16 cellular contexts compared by ENCODE assay signal in genomic region chr12:128266559-128267245, GRCh38. TPM values are rescaled to one million over a fixed set of nuclear protein-coding genes. Genes with fewer than 3 reads are reported as not detected.
DNase-seq lines count a peak whose midpoint lies in the region; ATAC-seq, FAIRE-seq and TF ChIP-seq lines count a peak whose summit lies in the region.
"Had no signal": no experiment of that assay in that cellular context is flagged by ENCODE, and none has a peak within 500 bp of the region (broad histone marks: within the 10 kb centered on the region; RNA-seq: fewer than 3 reads in every experiment).

TMEM132C (plus strand) TSS chr12:128267170; CDS start chr12:128267403, 233 bp downstream.

- TF ChIP-seq EP300 in GM12878 (IDR thresholded peaks at IDR 0.05; ENCODE audit: borderline replicate concordance in 1 of 2, control insufficient read depth in 1 of 2, low read depth in 2 of 2, low read length in 2 of 2) = no peak

- in situ Hi-C loops in GM12878 (cut with MboI) = no loop called here

- peaks cover 0 to 5% (median 0%) of the 10 kb centered on the region in 3 donors for H3K36me3 Mint-ChIP-seq in naive thymus-derived CD8-positive, alpha-beta T cell
- H3K36me3 Mint-ChIP-seq: activated naive CD8-positive, alpha-beta T cell treated with anti-CD3 and anti-CD28 coated beads, Interleukin-2, amount 10 ng/mL, durations not matched to agents 7 days and 5 days had no signal

- H3K9ac ChIP-seq in GM12878 (ENCODE audit: control insufficient read depth, insufficient read depth, low read length) = no peak within 1 kb of the TSS
- H3K9ac ChIP-seq in iPS-20b (ENCODE audit: low read depth, low read length) = no peak within 1 kb of the TSS

- CTCF ChIA-PET in GM12878 (lab: Yijun Ruan, JAX) = no interaction called here

- no peaks in the 10 kb centered on the region for H3K36me3 ChIP-seq in GM12878 (ENCODE audit: control insufficient read depth in 2 of 2, insufficient read depth in 2 of 2, low read length in 1 of 2)
- H3K36me3 ChIP-seq in iPS-20b (ENCODE audit: insufficient read depth, low read depth, low read length) = no peaks in the 10 kb centered on the region

- H3K27ac ChIP-seq in GM12878 (ENCODE audit: control insufficient read depth, insufficient read depth) (no peak within 1 kb of the TSS), iPS-20b (ENCODE audit: low read length) (no peak within 1 kb of the TSS)

- TF ChIP-seq RAD21 in GM12878 (IDR thresholded peaks at IDR 0.05; ENCODE audit: insufficient read depth, low read depth, low read length) = no peak

- SMC1A ChIA-PET in GM12878 (lab: Charles Lee; ENCODE audit: uncharacterized antibody, unreplicated experiment) = no interaction called here

- peaks cover 0 to 29% (median 3%) of the 10 kb centered on the region in 9 donors for H3K9me3 Mint-ChIP-seq in naive thymus-derived CD8-positive, alpha-beta T cell
- H3K9me3 Mint-ChIP-seq: activated naive CD8-positive, alpha-beta T cell treated with anti-CD3 and anti-CD28 coated beads, Interleukin-2, amount 10 ng/mL, durations not matched to agents 7 days and 5 days had no signal

- no peak for ATAC-seq in GM12878
- no peak for ATAC-seq in naive thymus-derived CD8-positive, alpha-beta T cell
- no peak for ATAC-seq in HG03565 (IDR thresholded peaks at IDR 0.05; ENCODE audit: unreplicated experiment)
- ATAC-seq: stimulated activated naive CD8-positive, alpha-beta T cell treated with anti-CD3 and anti-CD28 coated beads, Interleukin-15, Interleukin-2, amounts not matched to agents 100 U/mL and 50 U/mL, for 24 hours had no signal

- no peak within 1 kb of the TSS for H2AFZ ChIP-seq in GM12878 (ENCODE audit: control insufficient read depth, low read depth, low read length)

- WGBS in GM12878 (ENCODE audit: insufficient coverage, insufficient replicate concordance, low lambda C conversion rate, missing lambda C conversion rate) = 40% methylated on average over 36 of the region's 73 CpGs

- H3K27ac Mint-ChIP-seq in naive thymus-derived CD8-positive, alpha-beta T cell = no peak within 1 kb of the TSS
- H3K27ac Mint-ChIP-seq: activated naive CD8-positive, alpha-beta T cell treated with anti-CD3 and anti-CD28 coated beads, Interleukin-2, amount 10 ng/mL, durations not matched to agents 7 days and 5 days; T-helper 2 cell treated with Interferon-gamma antibody and Interleukin-4, amounts not matched to agents 5 μg/mL and 100 μg/mL, for 36 hours had no signal

- H3K4me3 Mint-ChIP-seq in naive thymus-derived CD8-positive, alpha-beta T cell = peak within 1 kb of the TSS in 4 of 10 donors; percentile 22 to 31 (median 27)
- H3K4me3 Mint-ChIP-seq: activated naive CD8-positive, alpha-beta T cell treated with anti-CD3 and anti-CD28 coated beads, Interleukin-2, amount 10 ng/mL, durations not matched to agents 7 days and 5 days; T-helper 2 cell treated with Interferon-gamma antibody and Interleukin-4, amounts not matched to agents 5 μg/mL and 100 μg/mL, for 36 hours had no signal

- RAD21 ChIA-PET in GM12878 (lab: Charles Lee; ENCODE audit: unreplicated experiment) = no interaction called here

- H3K79me2 ChIP-seq in GM12878 (ENCODE audit: control insufficient read depth, insufficient read depth, low read length) = no peaks in the 10 kb centered on the region

- H3K9me3 ChIP-seq in GM12878 (replicated peaks; ENCODE audit: control insufficient read depth, insufficient read depth, low read length) (no peaks in the 10 kb centered on the region), iPS-20b (ENCODE audit: insufficient read depth, low read depth, low read length) (no peaks in the 10 kb centered on the region; the same call in 1 of the 2 replicates)

- no peak for TF ChIP-seq CTCF in GM12878 (IDR thresholded peaks at IDR 0.05 in 2 of 3, conservative IDR thresholded peaks at IDR 0.05 in 1 of 3; ENCODE audit: control insufficient read depth in 2 of 3, extremely low read depth in 1 of 3, insufficient read depth in 1 of 3, low read depth in 3 of 3, low read length in 3 of 3)

- FAIRE-seq in GM12878 (lab: Jason Lieb, UNC) = no peak

- H3K27me3 ChIP-seq in GM12878 (replicated peaks in 1 of 2; ENCODE audit: control insufficient read depth in 2 of 2, insufficient read depth in 2 of 2, low read length in 1 of 2) (no peaks in the 10 kb centered on the region; a peak in 2 of 4 replicates), iPS-20b (ENCODE audit: insufficient read depth, low read length) (peaks cover 82% of the 10 kb centered on the region)

- intact Hi-C loops in GM12878 (cut with micrococcal nuclease; ENCODE audit: unreplicated experiment) = no loop called here

- peaks cover 0 to 6% (median 0%) of the 10 kb centered on the region in 4 donors for H3K4me1 Mint-ChIP-seq in naive thymus-derived CD8-positive, alpha-beta T cell
- H3K4me1 Mint-ChIP-seq: activated naive CD8-positive, alpha-beta T cell treated with anti-CD3 and anti-CD28 coated beads, Interleukin-2, amount 10 ng/mL, durations not matched to agents 7 days and 5 days had no signal

- H3K4me1 ChIP-seq in GM12878 (ENCODE audit: control insufficient read depth, insufficient read depth, low read length) = no peaks in the 10 kb centered on the region
- H3K4me1 ChIP-seq in iPS-20b (ENCODE audit: insufficient read depth, low read length) = peaks cover 7% of the 10 kb centered on the region; the same call in 1 of the 2 replicates

- no peak within 1 kb of the TSS for H3K4me3 ChIP-seq in GM12878
- peak within 1 kb of the TSS; percentile 65 for H3K4me3 ChIP-seq in iPS-20b (ENCODE audit: low read length)

- H3K27me3 Mint-ChIP-seq in naive thymus-derived CD8-positive, alpha-beta T cell = peaks cover 29 to 76% (median 49%) of the 10 kb centered on the region in 5 donors

- no TSS peak for BruUV-seq in GM12878 (replicated peaks; lab: Mats Ljungman, UMichigan)

- no peak within 1 kb of the TSS for H3K4me2 ChIP-seq in GM12878 (ENCODE audit: control insufficient read depth, insufficient read depth)

- POLR2A ChIA-PET in GM12878 (lab: Charles Lee) = no interaction called here
- POLR2A ChIA-PET in naive thymus-derived CD8-positive, alpha-beta T cell (lab: Charles Lee) = no interaction called here

- DNase-seq in D341Med (ENCODE audit: low spot score) (peak; percentile 42), GM12878 (ENCODE audit: low read depth, low spot score) (no peak), retina (peak; percentile 71), NCI-H2029 treated with DMSO at 0.1 percent for 48 hours (lab: John Stamatoyannopoulos, UW) (no peak)
- DNase-seq in naive thymus-derived CD8-positive, alpha-beta T cell = no peak
- DNase-seq in activated effector memory CD4-positive, alpha-beta T cell treated with anti-CD3 and anti-CD28 coated beads, Interleukin-2, amount 50 U/mL, for 16 hours = no peak
- DNase-seq: activated naive CD8-positive, alpha-beta T cell treated with anti-CD3 and anti-CD28 coated beads, Interleukin-2, amount 10 ng/mL, durations not matched to agents 7 days and 5 days; EL; NCI-H146; OCI-M1; stimulated activated CD4-positive, alpha-beta T cell treated with anti-CD3 and anti-CD28 coated beads, Interleukin-2, amount 100 ng/mL, for 48 hours; stimulated activated naive CD8-positive, alpha-beta T cell treated with anti-CD3 and anti-CD28 coated beads, Interleukin-15, Interleukin-2, amounts not matched to agents 100 U/mL and 50 U/mL, for 24 hours had no signal

- TF ChIP-seq POLR2A in GM12878 (IDR thresholded peaks at IDR 0.05; ENCODE audit: low read depth, low read length) = no peak

- H4K20me1 ChIP-seq in GM12878 (ENCODE audit: control insufficient read depth, insufficient read depth) = no peaks in the 10 kb centered on the region

TF ChIP-seq in GM12878, 131 proteins besides CTCF, POLR2A, EP300 and RAD21:
- TF ChIP-seq NFIC (IDR thresholded peaks at IDR 0.05; ENCODE audit: low read depth, low read length) (no peak), PAX5 (IDR thresholded peaks at IDR 0.05; ENCODE audit: borderline replicate concordance, low read depth, low read length) (0 out of 2 replicates have a peak, but pooled peaks have one; percentile 23)

RNA-seq across cellular contexts. Expression of gene TMEM132C, which starts in this region (rescaled TPM):
- not detected in 2 replicates for total RNA-seq in GM12878 (2013; cell fraction: nucleolus; rRNA removed)
- total RNA-seq in GM12878 (2014; rRNA removed) (not detected in 2 replicates), GM12878 (2014; rRNA removed; fragmentation: Illumina TruSeq; extraction: Trizol) (not detected in 2 replicates), GM12878 (2021) (not detected in 2 replicates)
- polyA plus RNA-seq in GM12878 (2011; ENCODE audit: low read depth) = not detected
- polyA plus RNA-seq in GM12878 (2011; rRNA removed) (not detected in 2 replicates), GM12878 (2014; fragmentation: Illumina TruSeq; extraction: Trizol) (not detected in 2 replicates), GM12878 (2014; fragmentation: Nextera tagmentation; extraction: Ambion mirVana) (not detected), GM12878 (2014; rRNA removed) (not detected in 2 replicates), GM12878 (2016; fragmentation: Nextera tagmentation; extraction: Ambion mirVana) (not detected)
- not detected in 2 replicates for polyA plus RNA-seq in GM12878 (2011; cell fraction: cytosol; rRNA removed)
- polyA plus RNA-seq in GM12878 (2011; cell fraction: nucleus; rRNA removed) = not detected in 2 replicates
- not detected in 2 replicates for polyA plus RNA-seq in GM12878 (2012)
- not detected in 2 replicates for polyA minus RNA-seq in GM12878 (2011; rRNA and poly(A)+ RNA removed)
- polyA minus RNA-seq in GM12878 (2011; cell fraction: cytosol; rRNA and poly(A)+ RNA removed) = not detected in 2 replicates
- not detected in 2 replicates for polyA minus RNA-seq in GM12878 (2011; cell fraction: nucleus; rRNA and poly(A)+ RNA removed)
- not detected for total RNA-seq in naive thymus-derived CD8-positive, alpha-beta T cell
- polyA plus RNA-seq in naive thymus-derived CD8-positive, alpha-beta T cell = under 1 TPM in 1 of 3 donors, not detected in 2; 0.11 TPM
- total RNA-seq: activated naive CD8-positive, alpha-beta T cell treated with anti-CD3 and anti-CD28 coated beads, Interleukin-2, amount 10 ng/mL, durations not matched to agents 7 days and 5 days; HT1080 had no signal

Comparison
In these comparisons a context has a peak if more than half of its experiments do, and no peak if none do; other contexts are left out.
1. DNase-seq: peak in D341Med (single experiment) and retina (single experiment); none in GM12878 (single experiment), naive thymus-derived CD8-positive, alpha-beta T cell (0 of 10), activated effector memory CD4-positive, alpha-beta T cell treated with anti-CD3 and anti-CD28 coated beads, Interleukin-2, amount 50 U/mL, for 16 hours (single experiment) and NCI-H2029 treated with DMSO at 0.1 percent for 48 hours (single experiment).